1 cellular context compared by ENCODE assay signal in the genomic region with DNA sequence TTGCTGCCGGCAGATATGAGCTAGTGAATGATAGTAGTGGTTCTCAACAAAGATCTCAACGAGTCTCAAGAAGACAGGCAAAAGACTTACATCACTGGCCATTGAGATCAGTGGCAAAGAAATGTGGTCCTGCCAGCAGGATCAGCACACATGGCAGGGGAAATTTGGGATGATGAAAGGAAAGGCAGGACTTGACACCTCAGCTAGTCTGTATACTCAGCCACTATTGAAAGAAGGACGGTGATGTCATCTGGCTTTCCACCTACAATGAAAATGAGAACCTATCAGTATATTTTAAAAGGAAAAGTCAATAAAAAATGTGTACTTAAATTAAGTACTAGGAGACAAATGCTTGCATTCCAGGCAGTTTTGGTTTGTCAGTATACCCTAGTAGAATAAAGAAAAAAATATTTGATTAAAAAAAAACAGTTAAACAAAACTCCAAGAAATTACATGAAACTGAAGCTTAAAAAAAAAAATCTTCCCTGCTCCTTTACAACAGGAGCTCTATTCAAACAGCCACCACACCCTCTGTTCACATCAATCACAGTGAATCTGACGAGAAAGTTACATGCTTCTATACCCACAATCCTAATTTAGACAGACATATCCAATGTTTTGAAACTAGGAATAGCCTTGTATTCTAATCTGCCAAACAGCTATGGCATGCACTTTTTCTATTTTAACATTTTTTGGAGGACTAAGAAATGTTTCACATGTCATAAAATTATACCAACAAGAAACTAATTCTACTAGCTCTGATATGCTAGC.
TF ChIP-seq lines count a peak whose summit lies in the region.

No MANE protein-coding gene starts in this region.

TF ChIP-seq in HEK293, 187 proteins besides CTCF, POLR2A, EP300 and RAD21 (continued from another document and continues in another):
- TF ChIP-seq ZNF324 (tag by site-specific recombination; IDR thresholded peaks at IDR 0.05) (no peak), TRIM28 (IDR thresholded peaks at IDR 0.05; ENCODE audit: borderline replicate concordance, low read length) (no peak), ZNF239 (tag by site-specific recombination; IDR thresholded peaks at IDR 0.05) (no peak), KLF8 (tag by site-specific recombination; IDR thresholded peaks at IDR 0.05) (no peak), ZFP37 (tag by site-specific recombination; IDR thresholded peaks at IDR 0.05) (no peak), MYNN (tag by site-specific recombination; IDR thresholded peaks at IDR 0.05; ENCODE audit: borderline replicate concordance) (no peak), ZNF169 (tag by site-specific recombination; IDR thresholded peaks at IDR 0.05) (no peak), ZFP69B (tag by site-specific recombination; IDR thresholded peaks at IDR 0.05) (no peak), ZNF561 (tag by site-specific recombination; IDR thresholded peaks at IDR 0.05; ENCODE audit: borderline replicate concordance) (no peak), ZNF404 (tag by site-specific recombination; IDR thresholded peaks at IDR 0.05) (no peak), ZNF768 (tag by site-specific recombination; IDR thresholded peaks at IDR 0.05) (no peak), ZNF211 (tag by site-specific recombination; IDR thresholded peaks at IDR 0.05; ENCODE audit: low read depth) (no peak), KLF10 (tag by site-specific recombination; IDR thresholded peaks at IDR 0.05) (no peak), ZNF521 (tag by site-specific recombination; IDR thresholded peaks at IDR 0.05) (no peak), ZNF394 (tag by site-specific recombination; IDR thresholded peaks at IDR 0.05; ENCODE audit: borderline replicate concordance) (no peak), ZNF24 (tag by site-specific recombination; IDR thresholded peaks at IDR 0.05) (0 out of 2 replicates have a peak, but pooled peaks have one; percentile 31), ZNF302 (tag by site-specific recombination; IDR thresholded peaks at IDR 0.05; ENCODE audit: low read depth) (no peak), ZNF530 (tag by site-specific recombination; IDR thresholded peaks at IDR 0.05; ENCODE audit: low read depth) (no peak)
- TF ChIP-seq, protein P1, sequence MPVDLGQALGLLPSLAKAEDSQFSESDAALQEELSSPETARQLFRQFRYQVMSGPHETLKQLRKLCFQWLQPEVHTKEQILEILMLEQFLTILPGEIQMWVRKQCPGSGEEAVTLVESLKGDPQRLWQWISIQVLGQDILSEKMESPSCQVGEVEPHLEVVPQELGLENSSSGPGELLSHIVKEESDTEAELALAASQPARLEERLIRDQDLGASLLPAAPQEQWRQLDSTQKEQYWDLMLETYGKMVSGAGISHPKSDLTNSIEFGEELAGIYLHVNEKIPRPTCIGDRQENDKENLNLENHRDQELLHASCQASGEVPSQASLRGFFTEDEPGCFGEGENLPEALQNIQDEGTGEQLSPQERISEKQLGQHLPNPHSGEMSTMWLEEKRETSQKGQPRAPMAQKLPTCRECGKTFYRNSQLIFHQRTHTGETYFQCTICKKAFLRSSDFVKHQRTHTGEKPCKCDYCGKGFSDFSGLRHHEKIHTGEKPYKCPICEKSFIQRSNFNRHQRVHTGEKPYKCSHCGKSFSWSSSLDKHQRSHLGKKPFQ (tag by site-specific recombination; IDR thresholded peaks at IDR 0.05) = no peak
- TF ChIP-seq, protein P2, sequence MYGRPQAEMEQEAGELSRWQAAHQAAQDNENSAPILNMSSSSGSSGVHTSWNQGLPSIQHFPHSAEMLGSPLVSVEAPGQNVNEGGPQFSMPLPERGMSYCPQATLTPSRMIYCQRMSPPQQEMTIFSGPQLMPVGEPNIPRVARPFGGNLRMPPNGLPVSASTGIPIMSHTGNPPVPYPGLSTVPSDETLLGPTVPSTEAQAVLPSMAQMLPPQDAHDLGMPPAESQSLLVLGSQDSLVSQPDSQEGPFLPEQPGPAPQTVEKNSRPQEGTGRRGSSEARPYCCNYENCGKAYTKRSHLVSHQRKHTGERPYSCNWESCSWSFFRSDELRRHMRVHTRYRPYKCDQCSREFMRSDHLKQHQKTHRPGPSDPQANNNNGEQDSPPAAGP (tag by site-specific recombination; IDR thresholded peaks at IDR 0.05) = no peak
- TF ChIP-seq, protein P3, sequence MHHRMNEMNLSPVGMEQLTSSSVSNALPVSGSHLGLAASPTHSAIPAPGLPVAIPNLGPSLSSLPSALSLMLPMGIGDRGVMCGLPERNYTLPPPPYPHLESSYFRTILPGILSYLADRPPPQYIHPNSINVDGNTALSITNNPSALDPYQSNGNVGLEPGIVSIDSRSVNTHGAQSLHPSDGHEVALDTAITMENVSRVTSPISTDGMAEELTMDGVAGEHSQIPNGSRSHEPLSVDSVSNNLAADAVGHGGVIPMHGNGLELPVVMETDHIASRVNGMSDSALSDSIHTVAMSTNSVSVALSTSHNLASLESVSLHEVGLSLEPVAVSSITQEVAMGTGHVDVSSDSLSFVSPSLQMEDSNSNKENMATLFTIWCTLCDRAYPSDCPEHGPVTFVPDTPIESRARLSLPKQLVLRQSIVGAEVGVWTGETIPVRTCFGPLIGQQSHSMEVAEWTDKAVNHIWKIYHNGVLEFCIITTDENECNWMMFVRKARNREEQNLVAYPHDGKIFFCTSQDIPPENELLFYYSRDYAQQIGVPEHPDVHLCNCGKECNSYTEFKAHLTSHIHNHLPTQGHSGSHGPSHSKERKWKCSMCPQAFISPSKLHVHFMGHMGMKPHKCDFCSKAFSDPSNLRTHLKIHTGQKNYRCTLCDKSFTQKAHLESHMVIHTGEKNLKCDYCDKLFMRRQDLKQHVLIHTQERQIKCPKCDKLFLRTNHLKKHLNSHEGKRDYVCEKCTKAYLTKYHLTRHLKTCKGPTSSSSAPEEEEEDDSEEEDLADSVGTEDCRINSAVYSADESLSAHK (tag by site-specific recombination; IDR thresholded peaks at IDR 0.05) = no peak
- TF ChIP-seq, protein P4, sequence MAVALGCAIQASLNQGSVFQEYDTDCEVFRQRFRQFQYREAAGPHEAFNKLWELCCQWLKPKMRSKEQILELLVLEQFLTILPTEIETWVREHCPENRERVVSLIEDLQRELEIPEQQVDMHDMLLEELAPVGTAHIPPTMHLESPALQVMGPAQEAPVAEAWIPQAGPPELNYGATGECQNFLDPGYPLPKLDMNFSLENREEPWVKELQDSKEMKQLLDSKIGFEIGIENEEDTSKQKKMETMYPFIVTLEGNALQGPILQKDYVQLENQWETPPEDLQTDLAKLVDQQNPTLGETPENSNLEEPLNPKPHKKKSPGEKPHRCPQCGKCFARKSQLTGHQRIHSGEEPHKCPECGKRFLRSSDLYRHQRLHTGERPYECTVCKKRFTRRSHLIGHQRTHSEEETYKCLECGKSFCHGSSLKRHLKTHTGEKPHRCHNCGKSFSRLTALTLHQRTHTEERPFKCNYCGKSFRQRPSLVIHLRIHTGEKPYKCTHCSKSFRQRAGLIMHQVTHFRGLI (tag by site-specific recombination; IDR thresholded peaks at IDR 0.05) = no peak
- TF ChIP-seq, protein P5, sequence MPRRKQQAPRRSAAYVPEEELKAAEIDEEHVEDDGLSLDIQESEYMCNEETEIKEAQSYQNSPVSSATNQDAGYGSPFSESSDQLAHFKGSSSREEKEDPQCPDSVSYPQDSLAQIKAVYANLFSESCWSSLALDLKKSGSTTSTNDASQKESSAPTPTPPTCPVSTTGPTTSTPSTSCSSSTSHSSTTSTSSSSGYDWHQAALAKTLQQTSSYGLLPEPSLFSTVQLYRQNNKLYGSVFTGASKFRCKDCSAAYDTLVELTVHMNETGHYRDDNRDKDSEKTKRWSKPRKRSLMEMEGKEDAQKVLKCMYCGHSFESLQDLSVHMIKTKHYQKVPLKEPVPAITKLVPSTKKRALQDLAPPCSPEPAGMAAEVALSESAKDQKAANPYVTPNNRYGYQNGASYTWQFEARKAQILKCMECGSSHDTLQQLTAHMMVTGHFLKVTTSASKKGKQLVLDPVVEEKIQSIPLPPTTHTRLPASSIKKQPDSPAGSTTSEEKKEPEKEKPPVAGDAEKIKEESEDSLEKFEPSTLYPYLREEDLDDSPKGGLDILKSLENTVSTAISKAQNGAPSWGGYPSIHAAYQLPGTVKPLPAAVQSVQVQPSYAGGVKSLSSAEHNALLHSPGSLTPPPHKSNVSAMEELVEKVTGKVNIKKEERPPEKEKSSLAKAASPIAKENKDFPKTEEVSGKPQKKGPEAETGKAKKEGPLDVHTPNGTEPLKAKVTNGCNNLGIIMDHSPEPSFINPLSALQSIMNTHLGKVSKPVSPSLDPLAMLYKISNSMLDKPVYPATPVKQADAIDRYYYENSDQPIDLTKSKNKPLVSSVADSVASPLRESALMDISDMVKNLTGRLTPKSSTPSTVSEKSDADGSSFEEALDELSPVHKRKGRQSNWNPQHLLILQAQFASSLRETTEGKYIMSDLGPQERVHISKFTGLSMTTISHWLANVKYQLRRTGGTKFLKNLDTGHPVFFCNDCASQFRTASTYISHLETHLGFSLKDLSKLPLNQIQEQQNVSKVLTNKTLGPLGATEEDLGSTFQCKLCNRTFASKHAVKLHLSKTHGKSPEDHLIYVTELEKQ (tag by site-specific recombination; IDR thresholded peaks at IDR 0.05; ENCODE audit: borderline replicate concordance) = 0 out of 2 replicates have a peak, but pooled peaks have one; percentile 7
- TF ChIP-seq, protein P6, sequence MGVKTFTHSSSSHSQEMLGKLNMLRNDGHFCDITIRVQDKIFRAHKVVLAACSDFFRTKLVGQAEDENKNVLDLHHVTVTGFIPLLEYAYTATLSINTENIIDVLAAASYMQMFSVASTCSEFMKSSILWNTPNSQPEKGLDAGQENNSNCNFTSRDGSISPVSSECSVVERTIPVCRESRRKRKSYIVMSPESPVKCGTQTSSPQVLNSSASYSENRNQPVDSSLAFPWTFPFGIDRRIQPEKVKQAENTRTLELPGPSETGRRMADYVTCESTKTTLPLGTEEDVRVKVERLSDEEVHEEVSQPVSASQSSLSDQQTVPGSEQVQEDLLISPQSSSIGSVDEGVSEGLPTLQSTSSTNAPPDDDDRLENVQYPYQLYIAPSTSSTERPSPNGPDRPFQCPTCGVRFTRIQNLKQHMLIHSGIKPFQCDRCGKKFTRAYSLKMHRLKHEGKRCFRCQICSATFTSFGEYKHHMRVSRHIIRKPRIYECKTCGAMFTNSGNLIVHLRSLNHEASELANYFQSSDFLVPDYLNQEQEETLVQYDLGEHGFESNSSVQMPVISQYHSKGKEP (tag by site-specific recombination; IDR thresholded peaks at IDR 0.05) = no peak
- TF ChIP-seq, protein P7, sequence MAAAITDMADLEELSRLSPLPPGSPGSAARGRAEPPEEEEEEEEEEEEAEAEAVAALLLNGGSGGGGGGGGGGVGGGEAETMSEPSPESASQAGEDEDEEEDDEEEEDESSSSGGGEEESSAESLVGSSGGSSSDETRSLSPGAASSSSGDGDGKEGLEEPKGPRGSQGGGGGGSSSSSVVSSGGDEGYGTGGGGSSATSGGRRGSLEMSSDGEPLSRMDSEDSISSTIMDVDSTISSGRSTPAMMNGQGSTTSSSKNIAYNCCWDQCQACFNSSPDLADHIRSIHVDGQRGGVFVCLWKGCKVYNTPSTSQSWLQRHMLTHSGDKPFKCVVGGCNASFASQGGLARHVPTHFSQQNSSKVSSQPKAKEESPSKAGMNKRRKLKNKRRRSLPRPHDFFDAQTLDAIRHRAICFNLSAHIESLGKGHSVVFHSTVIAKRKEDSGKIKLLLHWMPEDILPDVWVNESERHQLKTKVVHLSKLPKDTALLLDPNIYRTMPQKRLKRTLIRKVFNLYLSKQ (tag by site-specific recombination; IDR thresholded peaks at IDR 0.05; ENCODE audit: borderline replicate concordance) = no peak
- TF ChIP-seq, protein P8, sequence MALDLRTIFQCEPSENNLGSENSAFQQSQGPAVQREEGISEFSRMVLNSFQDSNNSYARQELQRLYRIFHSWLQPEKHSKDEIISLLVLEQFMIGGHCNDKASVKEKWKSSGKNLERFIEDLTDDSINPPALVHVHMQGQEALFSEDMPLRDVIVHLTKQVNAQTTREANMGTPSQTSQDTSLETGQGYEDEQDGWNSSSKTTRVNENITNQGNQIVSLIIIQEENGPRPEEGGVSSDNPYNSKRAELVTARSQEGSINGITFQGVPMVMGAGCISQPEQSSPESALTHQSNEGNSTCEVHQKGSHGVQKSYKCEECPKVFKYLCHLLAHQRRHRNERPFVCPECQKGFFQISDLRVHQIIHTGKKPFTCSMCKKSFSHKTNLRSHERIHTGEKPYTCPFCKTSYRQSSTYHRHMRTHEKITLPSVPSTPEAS (tag by site-specific recombination; IDR thresholded peaks at IDR 0.05) = no peak
- TF ChIP-seq, protein P9, sequence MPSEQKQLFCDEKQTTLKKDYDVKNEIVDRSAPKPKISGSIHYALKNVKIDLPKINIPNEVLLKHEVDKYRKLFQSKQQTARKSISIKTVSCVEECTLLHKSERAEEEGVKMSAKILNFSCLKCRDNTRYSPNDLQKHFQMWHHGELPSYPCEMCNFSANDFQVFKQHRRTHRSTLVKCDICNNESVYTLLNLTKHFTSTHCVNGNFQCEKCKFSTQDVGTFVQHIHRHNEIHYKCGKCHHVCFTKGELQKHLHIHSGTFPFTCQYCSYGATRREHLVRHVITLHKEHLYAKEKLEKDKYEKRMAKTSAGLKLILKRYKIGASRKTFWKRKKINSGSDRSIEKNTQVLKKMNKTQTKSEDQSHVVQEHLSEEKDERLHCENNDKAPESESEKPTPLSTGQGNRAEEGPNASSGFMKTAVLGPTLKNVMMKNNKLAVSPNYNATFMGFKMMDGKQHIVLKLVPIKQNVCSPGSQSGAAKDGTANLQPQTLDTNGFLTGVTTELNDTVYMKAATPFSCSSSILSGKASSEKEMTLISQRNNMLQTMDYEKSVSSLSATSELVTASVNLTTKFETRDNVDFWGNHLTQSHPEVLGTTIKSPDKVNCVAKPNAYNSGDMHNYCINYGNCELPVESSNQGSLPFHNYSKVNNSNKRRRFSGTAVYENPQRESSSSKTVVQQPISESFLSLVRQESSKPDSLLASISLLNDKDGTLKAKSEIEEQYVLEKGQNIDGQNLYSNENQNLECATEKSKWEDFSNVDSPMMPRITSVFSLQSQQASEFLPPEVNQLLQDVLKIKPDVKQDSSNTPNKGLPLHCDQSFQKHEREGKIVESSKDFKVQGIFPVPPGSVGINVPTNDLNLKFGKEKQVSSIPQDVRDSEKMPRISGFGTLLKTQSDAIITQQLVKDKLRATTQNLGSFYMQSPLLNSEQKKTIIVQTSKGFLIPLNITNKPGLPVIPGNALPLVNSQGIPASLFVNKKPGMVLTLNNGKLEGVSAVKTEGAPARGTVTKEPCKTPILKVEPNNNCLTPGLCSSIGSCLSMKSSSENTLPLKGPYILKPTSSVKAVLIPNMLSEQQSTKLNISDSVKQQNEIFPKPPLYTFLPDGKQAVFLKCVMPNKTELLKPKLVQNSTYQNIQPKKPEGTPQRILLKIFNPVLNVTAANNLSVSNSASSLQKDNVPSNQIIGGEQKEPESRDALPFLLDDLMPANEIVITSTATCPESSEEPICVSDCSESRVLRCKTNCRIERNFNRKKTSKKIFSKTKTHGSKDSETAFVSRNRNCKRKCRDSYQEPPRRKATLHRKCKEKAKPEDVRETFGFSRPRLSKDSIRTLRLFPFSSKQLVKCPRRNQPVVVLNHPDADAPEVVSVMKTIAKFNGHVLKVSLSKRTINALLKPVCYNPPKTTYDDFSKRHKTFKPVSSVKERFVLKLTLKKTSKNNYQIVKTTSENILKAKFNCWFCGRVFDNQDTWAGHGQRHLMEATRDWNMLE (tag by site-specific recombination; conservative IDR thresholded peaks at IDR 0.05; ENCODE audit: low read depth) = no peak
- TF ChIP-seq, protein P10, sequence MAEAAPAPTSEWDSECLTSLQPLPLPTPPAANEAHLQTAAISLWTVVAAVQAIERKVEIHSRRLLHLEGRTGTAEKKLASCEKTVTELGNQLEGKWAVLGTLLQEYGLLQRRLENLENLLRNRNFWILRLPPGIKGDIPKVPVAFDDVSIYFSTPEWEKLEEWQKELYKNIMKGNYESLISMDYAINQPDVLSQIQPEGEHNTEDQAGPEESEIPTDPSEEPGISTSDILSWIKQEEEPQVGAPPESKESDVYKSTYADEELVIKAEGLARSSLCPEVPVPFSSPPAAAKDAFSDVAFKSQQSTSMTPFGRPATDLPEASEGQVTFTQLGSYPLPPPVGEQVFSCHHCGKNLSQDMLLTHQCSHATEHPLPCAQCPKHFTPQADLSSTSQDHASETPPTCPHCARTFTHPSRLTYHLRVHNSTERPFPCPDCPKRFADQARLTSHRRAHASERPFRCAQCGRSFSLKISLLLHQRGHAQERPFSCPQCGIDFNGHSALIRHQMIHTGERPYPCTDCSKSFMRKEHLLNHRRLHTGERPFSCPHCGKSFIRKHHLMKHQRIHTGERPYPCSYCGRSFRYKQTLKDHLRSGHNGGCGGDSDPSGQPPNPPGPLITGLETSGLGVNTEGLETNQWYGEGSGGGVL (tag by site-specific recombination; IDR thresholded peaks at IDR 0.05) = no peak
